Comparison of ENCODE assay signal across 14 cellular contexts in the genomic region with DNA sequence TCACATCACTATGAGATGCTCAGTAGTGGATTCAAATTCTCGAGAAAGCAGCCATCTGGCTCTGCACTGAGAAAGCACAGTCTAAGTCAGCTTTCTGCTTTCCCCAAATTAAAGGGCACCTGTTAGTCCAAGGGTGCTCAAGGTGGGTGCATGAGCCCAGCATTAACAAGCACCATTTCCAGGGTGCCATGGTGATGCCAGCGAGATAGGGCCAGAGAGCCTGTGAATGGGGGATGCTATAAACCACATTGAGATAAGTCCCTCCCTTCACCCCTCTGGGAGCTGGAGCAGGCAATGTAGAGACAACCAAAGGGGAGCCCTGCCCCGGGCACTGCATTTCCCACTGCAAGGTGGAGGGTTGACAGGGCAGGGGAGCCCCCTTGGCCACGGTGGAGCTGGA.
DNase-seq lines count a peak whose midpoint lies in the region; ATAC-seq and TF ChIP-seq lines count a peak whose summit lies in the region.
"Had no signal": no experiment of that assay in that cellular context is flagged by ENCODE, and none has a peak within 500 bp of the region (broad histone marks: within the 10 kb centered on the region; RNA-seq: fewer than 3 reads in every experiment).

No MANE protein-coding gene starts in this region.

- H3K9me3 Mint-ChIP-seq in endodermal cell: no peaks in the 10 kb centered on the region
- H3K9me3 Mint-ChIP-seq: GM23338 had no signal

- H3K27ac Mint-ChIP-seq in endodermal cell: no peak overlapping the region
- H3K27ac Mint-ChIP-seq: CD4-positive, alpha-beta memory T cell; GM23338 had no signal

- peaks cover 76% of the 10 kb centered on the region for H3K27me3 Mint-ChIP-seq in endodermal cell (ENCODE audit: insufficient read depth)

- peaks cover 4% of the 10 kb centered on the region for H3K9me3 ChIP-seq in endodermal cell (ENCODE audit: control insufficient read depth, low read length)
- H3K9me3 ChIP-seq: HAP-1 had no signal

- ATAC-seq in HG03565 (IDR thresholded peaks at IDR 0.05; ENCODE audit: unreplicated experiment): no peak
- ATAC-seq: GM23338 had no signal

- H3K27me3 ChIP-seq in endodermal cell (ENCODE audit: control insufficient read depth, insufficient read depth, low read length, poor library complexity, severe bottlenecking): no peaks in the 10 kb centered on the region

- H3K4me1 ChIP-seq in endodermal cell (ENCODE audit: control insufficient read depth, insufficient read depth, low read length): peaks cover 16% of the 10 kb centered on the region
- H3K4me1 ChIP-seq: HAP-1 had no signal

- no peak overlapping the region for H3K4me3 ChIP-seq in endodermal cell (ENCODE audit: low read length)
- H3K4me3 ChIP-seq: GM23338, HAP-1 had no signal

- no peak overlapping the region for H3K4me3 Mint-ChIP-seq in endodermal cell
- H3K4me3 Mint-ChIP-seq: CD4-positive, alpha-beta memory T cell; GM23338 had no signal

- H3K27ac ChIP-seq in endodermal cell (ENCODE audit: low read depth, low read length): peak overlapping the region; percentile 20

- DNase-seq in NAMALWA (ENCODE audit: low spot score): peak; percentile 19
- no peak for DNase-seq in endodermal cell
- DNase-seq in retina: peak; percentile 18
- DNase-seq in iPS-NIHi7 (ENCODE audit: extremely low spot score): no peak
- DNase-seq in H4 (ENCODE audit: low spot score): no peak
- DNase-seq: Calu3; CD4-positive, alpha-beta memory T cell; COR-L47; DMS53; DMS79 treated with DMSO at 0.1 percent for 48 hours; GF-D8 had no signal

- TF ChIP-seq CTCF in endodermal cell (conservative IDR thresholded peaks at IDR 0.05): no peak

- no peaks in the 10 kb centered on the region for H3K36me3 Mint-ChIP-seq in endodermal cell (ENCODE audit: low read depth)
- H3K36me3 Mint-ChIP-seq: CD4-positive, alpha-beta memory T cell had no signal

- H3K9ac ChIP-seq in endodermal cell (ENCODE audit: extremely low read depth, low read length, poor library complexity, severe bottlenecking): no peak overlapping the region

- peaks cover 49% of the 10 kb centered on the region for H3K4me1 Mint-ChIP-seq in endodermal cell

- WGBS in endodermal cell (ENCODE audit: insufficient coverage in 1 of 2, insufficient read length in 1 of 2), 2 experiments: 95 to 100% methylated on average over 1 to 4 of the region's 4 CpGs

- no peaks in the 10 kb centered on the region for H3K36me3 ChIP-seq in endodermal cell (ENCODE audit: control insufficient read depth, insufficient read depth, low read length)
- H3K36me3 ChIP-seq: HAP-1 had no signal

Comparison
In these comparisons a context has a peak if more than half of its experiments do, and no peak if none do; other contexts are left out.
1. DNase-seq: peak in NAMALWA (single experiment) and retina (single experiment); none in endodermal cell (single experiment), iPS-NIHi7 (single experiment) and H4 (single experiment).